Comparison of ENCODE assay signal across 1 cellular context in the genomic region with DNA sequence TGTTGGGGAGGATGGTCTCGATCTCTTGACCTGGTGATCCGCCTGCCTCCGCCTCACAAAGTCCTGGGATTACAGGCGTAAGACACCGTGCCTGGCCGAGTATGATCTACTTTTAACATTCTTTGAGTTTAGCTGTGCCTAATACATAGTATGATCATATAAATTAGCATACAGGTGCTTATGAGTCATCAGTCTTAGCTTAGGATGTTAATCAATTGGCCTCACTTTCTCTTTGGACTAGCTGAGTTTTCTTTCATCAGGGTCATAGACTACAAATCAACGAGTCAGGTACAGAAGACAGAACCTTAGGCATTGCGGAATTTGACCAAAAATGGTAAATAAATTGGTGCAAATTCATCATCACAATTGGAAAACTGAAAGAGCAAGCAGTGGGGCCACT.
TF ChIP-seq lines count a peak whose summit lies in the region.

No MANE protein-coding gene starts in this region.

TF ChIP-seq in GM23338, 12 proteins besides CTCF, POLR2A, EP300 and RAD21 (continued from another document):
- TF ChIP-seq, protein P1, sequence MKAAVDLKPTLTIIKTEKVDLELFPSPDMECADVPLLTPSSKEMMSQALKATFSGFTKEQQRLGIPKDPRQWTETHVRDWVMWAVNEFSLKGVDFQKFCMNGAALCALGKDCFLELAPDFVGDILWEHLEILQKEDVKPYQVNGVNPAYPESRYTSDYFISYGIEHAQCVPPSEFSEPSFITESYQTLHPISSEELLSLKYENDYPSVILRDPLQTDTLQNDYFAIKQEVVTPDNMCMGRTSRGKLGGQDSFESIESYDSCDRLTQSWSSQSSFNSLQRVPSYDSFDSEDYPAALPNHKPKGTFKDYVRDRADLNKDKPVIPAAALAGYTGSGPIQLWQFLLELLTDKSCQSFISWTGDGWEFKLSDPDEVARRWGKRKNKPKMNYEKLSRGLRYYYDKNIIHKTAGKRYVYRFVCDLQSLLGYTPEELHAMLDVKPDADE (IDR thresholded peaks at IDR 0.05): no peak
- TF ChIP-seq ZNF331 (CRISPR knock-in tag; IDR thresholded peaks at IDR 0.05; ENCODE audit: low read depth): no peak
- no peak for TF ChIP-seq POLR2AphosphoS5 (IDR thresholded peaks at IDR 0.05; ENCODE audit: low read depth)
- TF ChIP-seq EZH2 (IDR thresholded peaks at IDR 0.05; ENCODE audit: low read depth, unreplicated experiment): no peak
- no peak for TF ChIP-seq NANOG (IDR thresholded peaks at IDR 0.05; ENCODE audit: borderline replicate concordance)
- TF ChIP-seq JUNB (IDR thresholded peaks at IDR 0.05; ENCODE audit: unreplicated experiment): no peak
- TF ChIP-seq, protein P2, sequence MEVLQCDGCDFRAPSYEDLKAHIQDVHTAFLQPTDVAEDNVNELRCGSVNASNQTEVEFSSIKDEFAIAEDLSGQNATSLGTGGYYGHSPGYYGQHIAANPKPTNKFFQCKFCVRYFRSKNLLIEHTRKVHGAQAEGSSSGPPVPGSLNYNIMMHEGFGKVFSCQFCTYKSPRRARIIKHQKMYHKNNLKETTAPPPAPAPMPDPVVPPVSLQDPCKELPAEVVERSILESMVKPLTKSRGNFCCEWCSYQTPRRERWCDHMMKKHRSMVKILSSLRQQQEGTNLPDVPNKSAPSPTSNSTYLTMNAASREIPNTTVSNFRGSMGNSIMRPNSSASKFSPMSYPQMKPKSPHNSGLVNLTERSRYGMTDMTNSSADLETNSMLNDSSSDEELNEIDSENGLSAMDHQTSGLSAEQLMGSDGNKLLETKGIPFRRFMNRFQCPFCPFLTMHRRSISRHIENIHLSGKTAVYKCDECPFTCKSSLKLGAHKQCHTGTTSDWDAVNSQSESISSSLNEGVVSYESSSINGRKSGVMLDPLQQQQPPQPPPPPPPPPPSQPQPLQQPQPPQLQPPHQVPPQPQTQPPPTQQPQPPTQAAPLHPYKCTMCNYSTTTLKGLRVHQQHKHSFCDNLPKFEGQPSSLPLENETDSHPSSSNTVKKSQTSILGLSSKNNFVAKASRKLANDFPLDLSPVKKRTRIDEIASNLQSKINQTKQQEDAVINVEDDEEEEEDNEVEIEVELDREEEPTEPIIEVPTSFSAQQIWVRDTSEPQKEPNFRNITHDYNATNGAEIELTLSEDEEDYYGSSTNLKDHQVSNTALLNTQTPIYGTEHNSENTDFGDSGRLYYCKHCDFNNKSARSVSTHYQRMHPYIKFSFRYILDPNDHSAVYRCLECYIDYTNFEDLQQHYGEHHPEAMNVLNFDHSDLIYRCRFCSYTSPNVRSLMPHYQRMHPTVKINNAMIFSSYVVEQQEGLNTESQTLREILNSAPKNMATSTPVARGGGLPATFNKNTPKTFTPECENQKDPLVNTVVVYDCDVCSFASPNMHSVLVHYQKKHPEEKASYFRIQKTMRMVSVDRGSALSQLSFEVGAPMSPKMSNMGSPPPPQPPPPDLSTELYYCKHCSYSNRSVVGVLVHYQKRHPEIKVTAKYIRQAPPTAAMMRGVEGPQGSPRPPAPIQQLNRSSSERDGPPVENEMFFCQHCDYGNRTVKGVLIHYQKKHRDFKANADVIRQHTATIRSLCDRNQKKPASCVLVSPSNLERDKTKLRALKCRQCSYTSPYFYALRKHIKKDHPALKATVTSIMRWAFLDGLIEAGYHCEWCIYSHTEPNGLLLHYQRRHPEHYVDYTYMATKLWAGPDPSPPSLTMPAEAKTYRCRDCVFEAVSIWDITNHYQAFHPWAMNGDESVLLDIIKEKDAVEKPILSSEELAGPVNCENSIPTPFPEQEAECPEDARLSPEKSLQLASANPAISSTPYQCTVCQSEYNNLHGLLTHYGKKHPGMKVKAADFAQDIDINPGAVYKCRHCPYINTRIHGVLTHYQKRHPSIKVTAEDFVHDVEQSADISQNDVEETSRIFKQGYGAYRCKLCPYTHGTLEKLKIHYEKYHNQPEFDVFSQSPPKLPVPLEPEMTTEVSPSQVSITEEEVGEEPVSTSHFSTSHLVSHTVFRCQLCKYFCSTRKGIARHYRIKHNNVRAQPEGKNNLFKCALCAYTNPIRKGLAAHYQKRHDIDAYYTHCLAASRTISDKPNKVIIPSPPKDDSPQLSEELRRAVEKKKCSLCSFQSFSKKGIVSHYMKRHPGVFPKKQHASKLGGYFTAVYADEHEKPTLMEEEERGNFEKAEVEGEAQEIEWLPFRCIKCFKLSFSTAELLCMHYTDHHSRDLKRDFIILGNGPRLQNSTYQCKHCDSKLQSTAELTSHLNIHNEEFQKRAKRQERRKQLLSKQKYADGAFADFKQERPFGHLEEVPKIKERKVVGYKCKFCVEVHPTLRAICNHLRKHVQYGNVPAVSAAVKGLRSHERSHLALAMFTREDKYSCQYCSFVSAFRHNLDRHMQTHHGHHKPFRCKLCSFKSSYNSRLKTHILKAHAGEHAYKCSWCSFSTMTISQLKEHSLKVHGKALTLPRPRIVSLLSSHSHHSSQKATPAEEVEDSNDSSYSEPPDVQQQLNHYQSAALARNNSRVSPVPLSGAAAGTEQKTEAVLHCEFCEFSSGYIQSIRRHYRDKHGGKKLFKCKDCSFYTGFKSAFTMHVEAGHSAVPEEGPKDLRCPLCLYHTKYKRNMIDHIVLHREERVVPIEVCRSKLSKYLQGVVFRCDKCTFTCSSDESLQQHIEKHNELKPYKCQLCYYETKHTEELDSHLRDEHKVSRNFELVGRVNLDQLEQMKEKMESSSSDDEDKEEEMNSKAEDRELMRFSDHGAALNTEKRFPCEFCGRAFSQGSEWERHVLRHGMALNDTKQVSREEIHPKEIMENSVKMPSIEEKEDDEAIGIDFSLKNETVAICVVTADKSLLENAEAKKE (CRISPR knock-in tag; IDR thresholded peaks at IDR 0.05): no peak
